9 cellular contexts compared by ENCODE assay signal in the genomic region with DNA sequence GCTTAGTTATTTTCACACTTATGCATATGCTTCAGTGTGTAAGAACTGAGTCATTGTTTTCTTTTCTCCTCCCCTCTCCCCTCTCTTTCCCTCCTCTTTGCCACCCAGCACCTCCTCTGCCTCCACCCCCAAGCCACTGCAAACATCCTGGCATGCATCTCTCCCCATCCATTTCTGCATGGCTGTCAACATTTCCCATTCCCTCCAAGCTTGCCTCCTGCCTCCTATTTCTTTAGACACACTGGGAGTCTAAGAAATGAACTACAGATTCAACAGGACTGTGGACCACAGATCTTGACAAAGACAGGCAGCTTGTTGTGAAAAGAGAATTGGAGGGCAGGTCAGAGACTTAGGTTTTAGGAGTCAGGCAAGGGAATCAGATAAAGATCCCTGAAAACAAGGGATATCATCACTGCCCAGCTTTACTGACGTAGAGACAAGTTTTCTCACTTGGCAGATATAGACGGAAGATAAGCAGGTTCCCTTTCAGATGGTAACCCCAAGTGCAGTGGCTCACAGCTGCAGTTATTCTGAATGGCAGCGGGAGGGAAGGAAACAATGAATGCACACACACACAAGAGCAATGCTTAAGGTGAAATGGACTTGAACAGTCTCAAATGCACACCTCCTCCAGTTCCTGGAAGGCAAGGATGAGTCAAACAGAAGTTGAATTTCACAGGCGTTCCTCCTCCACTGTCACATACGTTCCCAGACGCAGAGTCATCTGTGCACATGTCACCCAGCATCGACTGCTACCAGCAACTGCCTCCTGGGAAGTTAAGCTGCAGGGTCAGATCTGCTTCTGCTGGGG. TPM values are rescaled to one million over a fixed set of nuclear protein-coding genes. Genes with fewer than 3 reads are reported as not detected.
DNase-seq lines count a peak whose midpoint lies in the region; ATAC-seq, FAIRE-seq and TF ChIP-seq lines count a peak whose summit lies in the region.
"Had no signal": no experiment of that assay in that cellular context is flagged by ENCODE, and none has a peak within 500 bp of the region (broad histone marks: within the 10 kb centered on the region; RNA-seq: fewer than 3 reads in every experiment).

No MANE protein-coding gene starts in this region.

- intact Hi-C loops in right cardiac atrium (cut with DNase I) = no loop called here

- ATAC-seq in RWPE2 (ENCODE audit: low read depth) (peak; percentile 82), right cardiac atrium (no peak), gastroesophageal sphincter (no peak)

- TF ChIP-seq POLR2A in gastroesophageal sphincter (IDR thresholded peaks at IDR 0.05) = no peak

- TF ChIP-seq CTCF in RWPE2 (IDR thresholded peaks at IDR 0.05; ENCODE audit: poor library complexity, severe bottlenecking) (no peak), bronchial epithelial cell (IDR thresholded peaks at IDR 0.05; ENCODE audit: insufficient read depth, low read length, severe bottlenecking) (no peak), retinal pigment epithelial cell (conservative IDR thresholded peaks at IDR 0.05; ENCODE audit: low read depth, low read length) (no peak), gastroesophageal sphincter (IDR thresholded peaks at IDR 0.05) (no peak)

- no peaks in the 10 kb centered on the region for H3K36me3 ChIP-seq in RWPE2 (ENCODE audit: low read depth)
- H3K36me3 ChIP-seq in bronchial epithelial cell (ENCODE audit: control insufficient read depth, insufficient read depth, low read length) = no peaks in the 10 kb centered on the region
- H3K36me3 ChIP-seq in gastroesophageal sphincter = no peaks in the 10 kb centered on the region

- no peak for TF ChIP-seq EP300 in gastroesophageal sphincter (IDR thresholded peaks at IDR 0.05)

- FAIRE-seq in bronchial epithelial cell (lab: Jason Lieb, UNC) (peak; percentile 70), frontal cortex (lab: Jason Lieb, UNC) (no peak)
- FAIRE-seq: endometrium had no signal

- no peaks in the 10 kb centered on the region for H3K9me3 ChIP-seq in RWPE2 (ENCODE audit: severe bottlenecking)
- H3K9me3 ChIP-seq in right cardiac atrium (ENCODE audit: control insufficient read depth, low read length) = no peaks in the 10 kb centered on the region
- H3K9me3 ChIP-seq in gastroesophageal sphincter = no peaks in the 10 kb centered on the region

- peaks cover 36% of the 10 kb centered on the region for H3K4me1 ChIP-seq in RWPE2 (ENCODE audit: insufficient read depth, poor library complexity, severe bottlenecking)
- H3K4me1 ChIP-seq in right cardiac atrium (ENCODE audit: control insufficient read depth, insufficient read depth, low read length) = peaks cover 2% of the 10 kb centered on the region
- H3K4me1 ChIP-seq in gastroesophageal sphincter = peaks cover 0 to under 1% (median 0%) of the 10 kb centered on the region in 3 donors

- H3K4me3 ChIP-seq in RWPE2 (ENCODE audit: severe bottlenecking) (no peak overlapping the region), bronchial epithelial cell (ENCODE audit: low read depth, low read length) (no peak overlapping the region), retinal pigment epithelial cell (ENCODE audit: low read length) (peak overlapping the region; percentile 10), right cardiac atrium (ENCODE audit: low read length) (no peak overlapping the region), gastroesophageal sphincter (no peak overlapping the region)

- 69% methylated on average over 7 of the region's 7 CpGs for WGBS in right cardiac atrium
- WGBS in gastroesophageal sphincter (ENCODE audit: low coverage in 1 of 2), 2 donors = 55 to 79% methylated on average over 2 to 7 of the region's 7 CpGs

- peak; percentile 88 for DNase-seq in EL
- no peak for DNase-seq in RWPE2 (ENCODE audit: low spot score)
- DNase-seq in bronchial epithelial cell (ENCODE audit: low read depth) = peak; percentile 94
- peak; percentile 67 for DNase-seq in retinal pigment epithelial cell (ENCODE audit: low read depth)
- no peak for DNase-seq in frontal cortex (ENCODE audit: low spot score in 2 of 2)
- no peak for DNase-seq in T-helper 9 cell
- DNase-seq in right cardiac atrium = no peak

- H3K27ac ChIP-seq in RWPE2 (ENCODE audit: poor library complexity, severe bottlenecking) = peak overlapping the region; percentile 94
- no peak overlapping the region for H3K27ac ChIP-seq in right cardiac atrium (ENCODE audit: low read length)
- no peak overlapping the region for H3K27ac ChIP-seq in gastroesophageal sphincter

- H3K27me3 ChIP-seq in RWPE2 (ENCODE audit: insufficient read depth, poor library complexity, severe bottlenecking) (no peaks in the 10 kb centered on the region), bronchial epithelial cell (ENCODE audit: control insufficient read depth, insufficient read depth, low read length) (no peaks in the 10 kb centered on the region), right cardiac atrium (ENCODE audit: control insufficient read depth, insufficient read depth) (no peaks in the 10 kb centered on the region), gastroesophageal sphincter (no peaks in the 10 kb centered on the region)

RNA-seq across cellular contexts. Expression of a gene that starts 56.1 kb away (rescaled TPM):
- total RNA-seq in bronchial epithelial cell (under 0.01 and 0.26 TPM in 2 replicates), frontal cortex (12.6 TPM), right cardiac atrium (1 to 10 TPM; 6.3 to 7.9 (median 7.4) TPM), gastroesophageal sphincter (1 to 10 TPM; 1.9 to 3.8 (median 2.8) TPM)
- 6.5 TPM for polyA plus RNA-seq in right cardiac atrium

Comparison
In these comparisons a context has a peak if more than half of its experiments do, and no peak if none do; other contexts are left out.
1. DNase-seq: peak in EL (single experiment), bronchial epithelial cell (single experiment) and retinal pigment epithelial cell (single experiment); none in RWPE2 (single experiment), frontal cortex (0 of 2), T-helper 9 cell (single experiment) and right cardiac atrium (0 of 3).